9 cellular contexts compared by ENCODE assay signal in genomic region chr19:17860993-17861360, GRCh38. TPM values are rescaled to one million over a fixed set of nuclear protein-coding genes. Genes with fewer than 3 reads are reported as not detected.
DNase-seq lines count a peak whose midpoint lies in the region; TF ChIP-seq lines count a peak whose summit lies in the region.
"Had no signal": no experiment of that assay in that cellular context is flagged by ENCODE, and none has a peak within 500 bp of the region (broad histone marks: within the 10 kb centered on the region; RNA-seq: fewer than 3 reads in every experiment).

No MANE protein-coding gene starts in this region.

- H3K79me2 ChIP-seq in ACC112 (ENCODE audit: control insufficient read depth, insufficient read depth, low read length, unreplicated experiment) (peaks cover 33% of the 10 kb centered on the region), KMS-11 (ENCODE audit: insufficient read depth, low read depth) (peaks cover 25% of the 10 kb centered on the region), mammary epithelial cell (ENCODE audit: insufficient read depth, low read length) (peaks cover 43% of the 10 kb centered on the region)

- intact Hi-C loops in mammary epithelial cell (cut with micrococcal nuclease) = no loop called here
- intact Hi-C loops in head of caudate nucleus (cut with DNase I) = loop anchor here (5.0 kb wide), 1 partner anchor 136 kb away; no protein-coding TSS in a partner anchor
- intact Hi-C loops in posterior cingulate gyrus (cut with DNase I) = no loop called here

- H3K9ac ChIP-seq in KMS-11 (peak overlapping the region; percentile 94), mammary epithelial cell (ENCODE audit: insufficient read depth, low read length) (peak overlapping the region; percentile 99), mucosa of stomach (ENCODE audit: low read length) (peak overlapping the region; percentile 90)

- CTCF ChIA-PET in mammary epithelial cell (lab: Charles Lee; ENCODE audit: low non-redundant PET) = no interaction called here

- WGBS in mammary epithelial cell (ENCODE audit: low coverage, missing lambda C conversion rate) = 0% methylated on average over 4 of the region's 7 CpGs

- H3K27me3 ChIP-seq in ACC112 (ENCODE audit: insufficient read depth, low read length) (no peaks in the 10 kb centered on the region), KMS-11 (ENCODE audit: insufficient read depth, low read depth) (no peaks in the 10 kb centered on the region; the same call in 1 of the 2 replicates), mammary epithelial cell (ENCODE audit: insufficient read depth, low read length) (no peaks in the 10 kb centered on the region), mucosa of stomach (ENCODE audit: control insufficient read depth, insufficient read depth, low read length) (no peaks in the 10 kb centered on the region)

- H3K27ac ChIP-seq in ACC112 (ENCODE audit: low read depth, low read length) (peak overlapping the region; percentile 32; the same call in 1 of the 2 replicates), KMS-11 (peak overlapping the region; percentile 50; the same call in 1 of the 2 replicates), mammary epithelial cell (ENCODE audit: insufficient read depth, low read depth, low read length) (peak overlapping the region; percentile 84)

- H3K36me3 ChIP-seq in ACC112 (ENCODE audit: insufficient read depth, low read length) = peaks cover 17% of the 10 kb centered on the region; the same call in 1 of the 2 replicates
- H3K36me3 ChIP-seq in KMS-11 (ENCODE audit: insufficient read depth) = peaks cover 11% of the 10 kb centered on the region; the same call in 1 of the 2 replicates
- peaks cover 26% of the 10 kb centered on the region for H3K36me3 ChIP-seq in mammary epithelial cell (ENCODE audit: insufficient read depth, low read length)
- H3K36me3 ChIP-seq in mucosa of stomach (ENCODE audit: control insufficient read depth, insufficient read depth, low read length) = peaks cover 23% of the 10 kb centered on the region

- no peak overlapping the region for H2AFZ ChIP-seq in ACC112 (ENCODE audit: low read length, unreplicated experiment)
- H2AFZ ChIP-seq in KMS-11 (ENCODE audit: low read depth) = no peak overlapping the region
- no peak overlapping the region for H2AFZ ChIP-seq in mammary epithelial cell (ENCODE audit: low read depth, low read length)

- dilution Hi-C loops in mammary epithelial cell (cut with HindIII; ENCODE audit: low sequenced_read_pairs) = no loop called here

- no TSS peak for BruUV-seq in mammary epithelial cell (replicated peaks; lab: Mats Ljungman, UMichigan)

- in situ Hi-C loops in mammary epithelial cell (cut with MboI; ENCODE audit: low sequenced_read_pairs in 2 of 2) = loop anchor here in 1 of 2 donors (10.0 kb wide), 1 partner anchor 144 kb away; the partner anchor contains the start of gene ARRDC2

- H3K4me2 ChIP-seq in KMS-11 (peak overlapping the region; percentile 95), mammary epithelial cell (ENCODE audit: insufficient read depth, low read depth, low read length) (peak overlapping the region; percentile 83)

- no peaks in the 10 kb centered on the region for H3K9me3 ChIP-seq in mammary epithelial cell (replicated peaks; ENCODE audit: insufficient read depth, low read length)
- no peaks in the 10 kb centered on the region for H3K9me3 ChIP-seq in mucosa of stomach (ENCODE audit: control insufficient read depth, low read length)

- H3K4me1 ChIP-seq in ACC112 (ENCODE audit: control insufficient read depth, insufficient read depth, low read length, unreplicated experiment) (peaks cover 7% of the 10 kb centered on the region), KMS-11 (ENCODE audit: low read depth, poor library complexity, severe bottlenecking) (peaks cover 21% of the 10 kb centered on the region), mammary epithelial cell (ENCODE audit: insufficient read depth, low read length) (peaks cover 8% of the 10 kb centered on the region), mucosa of stomach (ENCODE audit: control insufficient read depth, insufficient read depth, low read length) (peaks cover 55% of the 10 kb centered on the region)

- DNase-seq in mammary epithelial cell (no peak), C1 segment of cervical spinal cord (lab: John Stamatoyannopoulos, UW) (no peak), head of caudate nucleus (no peak), posterior cingulate gyrus (no peak), NCI-H446 (lab: John Stamatoyannopoulos, UW) (no peak)
- DNase-seq: NCI-H2029 had no signal

- H3K4me3 ChIP-seq in ACC112 (ENCODE audit: low read depth, low read length) = peak overlapping the region; percentile 83
- peak overlapping the region; percentile 67 for H3K4me3 ChIP-seq in KMS-11 (IDR thresholded peaks at IDR 0.05; ENCODE audit: insufficient read depth, low read depth, low read length)
- H3K4me3 ChIP-seq in mammary epithelial cell (replicated peaks in 1 of 3; ENCODE audit: insufficient read depth in 1 of 3, low read depth in 2 of 3, low read length in 3 of 3) = peak overlapping the region; percentile 95 to 98 (median 97)
- peak overlapping the region; percentile 98 for H3K4me3 ChIP-seq in mucosa of stomach (ENCODE audit: low read length)

- TF ChIP-seq CTCF in KMS-11 (conservative IDR thresholded peaks at IDR 0.05; ENCODE audit: low read depth, low read length) (no peak), mammary epithelial cell (conservative IDR thresholded peaks at IDR 0.05 in 1 of 2, IDR thresholded peaks at IDR 0.05 in 1 of 2; ENCODE audit: extremely low read depth in 1 of 2, insufficient read depth in 1 of 2, low read depth in 1 of 2, low read length in 2 of 2) (no peak)

- H4K20me1 ChIP-seq in KMS-11 (ENCODE audit: insufficient read depth) (no peaks in the 10 kb centered on the region), mammary epithelial cell (ENCODE audit: insufficient read depth, low read length) (peaks cover 10% of the 10 kb centered on the region)

RNA-seq across cellular contexts. Expression of gene RPL18A, which starts 1.3 kb away (rescaled TPM):
- 1,000 to 10,000 TPM; 1,272 to 2,030 TPM for total RNA-seq in mammary epithelial cell
- 1,907 TPM for polyA plus RNA-seq in mammary epithelial cell
- 452 TPM for polyA minus RNA-seq in mammary epithelial cell

RNA-seq across cellular contexts. Expression of gene SLC5A5, which starts 10.8 kb away (rescaled TPM):
- total RNA-seq in mammary epithelial cell = not detected
- not detected for polyA plus RNA-seq in mammary epithelial cell
- not detected for polyA minus RNA-seq in mammary epithelial cell

RNA-seq across cellular contexts. Expression of gene JAK3, which starts 13.2 kb away (rescaled TPM):
- total RNA-seq in mammary epithelial cell = 1 to 10 TPM in 1 of 2 donors, under 1 TPM in 1; 0.31 to 8.2 TPM
- 0.15 TPM for polyA plus RNA-seq in mammary epithelial cell
- polyA minus RNA-seq in mammary epithelial cell = 0.98 TPM

RNA-seq across cellular contexts. Expression of gene INSL3, which starts 39.7 kb away (rescaled TPM):
- not detected for total RNA-seq in mammary epithelial cell
- polyA plus RNA-seq in mammary epithelial cell = not detected
- not detected for polyA minus RNA-seq in mammary epithelial cell

Comparison
In these comparisons a context has a peak if more than half of its experiments do, and no peak if none do; other contexts are left out.
1. H3K27ac ChIP-seq: peak in every context shown above with its lines; median percentile 84 in mammary epithelial cell; 50 in KMS-11; 32 in ACC112.